In the genomic region with DNA sequence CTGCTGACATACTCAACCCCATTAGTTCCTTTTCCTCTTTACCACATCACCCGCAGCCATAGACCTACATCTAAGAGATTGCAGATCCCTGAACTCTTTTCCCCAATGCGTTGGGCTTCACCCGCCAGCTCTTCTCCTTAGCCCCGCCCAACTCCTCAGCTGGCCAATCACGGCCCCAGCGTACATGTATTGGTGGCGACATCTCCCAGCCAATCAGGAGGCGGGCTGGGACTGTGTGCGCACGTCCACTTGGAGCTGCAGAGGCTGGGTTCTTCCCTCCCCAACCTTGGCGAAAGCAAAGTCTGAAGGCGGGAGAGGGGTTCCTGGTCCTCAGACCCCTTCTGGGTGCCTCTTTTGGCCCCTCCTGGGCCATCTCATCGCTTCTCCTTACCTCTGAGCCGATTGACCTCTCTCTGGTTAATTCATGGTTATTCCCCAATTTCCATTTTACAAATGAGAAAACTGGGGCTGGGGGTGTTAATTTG, we compare ENCODE assay signal across 1 cellular context.
TF ChIP-seq lines count a peak whose summit lies in the region.

No MANE protein-coding gene starts in this region.

TF ChIP-seq in K562, 482 proteins besides CTCF, POLR2A, EP300 and RAD21 (continued from another document and continues in another):
- TF ChIP-seq, protein P1, sequence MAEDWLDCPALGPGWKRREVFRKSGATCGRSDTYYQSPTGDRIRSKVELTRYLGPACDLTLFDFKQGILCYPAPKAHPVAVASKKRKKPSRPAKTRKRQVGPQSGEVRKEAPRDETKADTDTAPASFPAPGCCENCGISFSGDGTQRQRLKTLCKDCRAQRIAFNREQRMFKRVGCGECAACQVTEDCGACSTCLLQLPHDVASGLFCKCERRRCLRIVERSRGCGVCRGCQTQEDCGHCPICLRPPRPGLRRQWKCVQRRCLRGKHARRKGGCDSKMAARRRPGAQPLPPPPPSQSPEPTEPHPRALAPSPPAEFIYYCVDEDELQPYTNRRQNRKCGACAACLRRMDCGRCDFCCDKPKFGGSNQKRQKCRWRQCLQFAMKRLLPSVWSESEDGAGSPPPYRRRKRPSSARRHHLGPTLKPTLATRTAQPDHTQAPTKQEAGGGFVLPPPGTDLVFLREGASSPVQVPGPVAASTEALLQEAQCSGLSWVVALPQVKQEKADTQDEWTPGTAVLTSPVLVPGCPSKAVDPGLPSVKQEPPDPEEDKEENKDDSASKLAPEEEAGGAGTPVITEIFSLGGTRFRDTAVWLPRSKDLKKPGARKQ (CRISPR knock-in tag; IDR thresholded peaks at IDR 0.05), result no peak
- TF ChIP-seq NCOA2 (IDR thresholded peaks at IDR 0.05; ENCODE audit: partially characterized antibody in 2 of 2) (no peak), ZNF830 (CRISPR knock-in tag; IDR thresholded peaks at IDR 0.05) (no peak), ZNF589 (CRISPR knock-in tag; IDR thresholded peaks at IDR 0.05; ENCODE audit: low read depth) (0 out of 2 replicates have a peak, but pooled peaks have one; percentile 11), RB1 (IDR thresholded peaks at IDR 0.05; ENCODE audit: low read depth) (no peak), FOXA3 (CRISPR knock-in tag; conservative IDR thresholded peaks at IDR 0.05 in 1 of 2, IDR thresholded peaks at IDR 0.05 in 1 of 2) (no peak), MYNN (IDR thresholded peaks at IDR 0.05) (no peak), MYNN (CRISPR knock-in tag; IDR thresholded peaks at IDR 0.05) (no peak), SRF (CRISPR knock-in tag; IDR thresholded peaks at IDR 0.05) (no peak), CEBPG (CRISPR knock-in tag; IDR thresholded peaks at IDR 0.05) (no peak), CEBPG (tag; conservative IDR thresholded peaks at IDR 0.05 in 1 of 2, IDR thresholded peaks at IDR 0.05 in 1 of 2) (peak in 1 of 2 experiments; percentile 18; a peak in 1 of 4 replicates), MCM2 (IDR thresholded peaks at IDR 0.05; ENCODE audit: low read depth) (no peak), MTA1 (IDR thresholded peaks at IDR 0.05; ENCODE audit: borderline replicate concordance) (no peak), ZC3H11A (IDR thresholded peaks at IDR 0.05; ENCODE audit: low read depth, low read length) (no peak), SMAD1 (IDR thresholded peaks at IDR 0.05; ENCODE audit: low read depth, low read length, partially characterized antibody) (no peak)
- TF ChIP-seq, protein P2, sequence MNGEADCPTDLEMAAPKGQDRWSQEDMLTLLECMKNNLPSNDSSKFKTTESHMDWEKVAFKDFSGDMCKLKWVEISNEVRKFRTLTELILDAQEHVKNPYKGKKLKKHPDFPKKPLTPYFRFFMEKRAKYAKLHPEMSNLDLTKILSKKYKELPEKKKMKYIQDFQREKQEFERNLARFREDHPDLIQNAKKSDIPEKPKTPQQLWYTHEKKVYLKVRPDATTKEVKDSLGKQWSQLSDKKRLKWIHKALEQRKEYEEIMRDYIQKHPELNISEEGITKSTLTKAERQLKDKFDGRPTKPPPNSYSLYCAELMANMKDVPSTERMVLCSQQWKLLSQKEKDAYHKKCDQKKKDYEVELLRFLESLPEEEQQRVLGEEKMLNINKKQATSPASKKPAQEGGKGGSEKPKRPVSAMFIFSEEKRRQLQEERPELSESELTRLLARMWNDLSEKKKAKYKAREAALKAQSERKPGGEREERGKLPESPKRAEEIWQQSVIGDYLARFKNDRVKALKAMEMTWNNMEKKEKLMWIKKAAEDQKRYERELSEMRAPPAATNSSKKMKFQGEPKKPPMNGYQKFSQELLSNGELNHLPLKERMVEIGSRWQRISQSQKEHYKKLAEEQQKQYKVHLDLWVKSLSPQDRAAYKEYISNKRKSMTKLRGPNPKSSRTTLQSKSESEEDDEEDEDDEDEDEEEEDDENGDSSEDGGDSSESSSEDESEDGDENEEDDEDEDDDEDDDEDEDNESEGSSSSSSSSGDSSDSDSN (IDR thresholded peaks at IDR 0.05; ENCODE audit: borderline replicate concordance in 1 of 2, low read depth in 2 of 2, low read length in 2 of 2), result no peak
- TF ChIP-seq, protein P3, sequence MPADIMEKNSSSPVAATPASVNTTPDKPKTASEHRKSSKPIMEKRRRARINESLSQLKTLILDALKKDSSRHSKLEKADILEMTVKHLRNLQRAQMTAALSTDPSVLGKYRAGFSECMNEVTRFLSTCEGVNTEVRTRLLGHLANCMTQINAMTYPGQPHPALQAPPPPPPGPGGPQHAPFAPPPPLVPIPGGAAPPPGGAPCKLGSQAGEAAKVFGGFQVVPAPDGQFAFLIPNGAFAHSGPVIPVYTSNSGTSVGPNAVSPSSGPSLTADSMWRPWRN (IDR thresholded peaks at IDR 0.05; ENCODE audit: low read depth), result no peak
- TF ChIP-seq, protein P4, sequence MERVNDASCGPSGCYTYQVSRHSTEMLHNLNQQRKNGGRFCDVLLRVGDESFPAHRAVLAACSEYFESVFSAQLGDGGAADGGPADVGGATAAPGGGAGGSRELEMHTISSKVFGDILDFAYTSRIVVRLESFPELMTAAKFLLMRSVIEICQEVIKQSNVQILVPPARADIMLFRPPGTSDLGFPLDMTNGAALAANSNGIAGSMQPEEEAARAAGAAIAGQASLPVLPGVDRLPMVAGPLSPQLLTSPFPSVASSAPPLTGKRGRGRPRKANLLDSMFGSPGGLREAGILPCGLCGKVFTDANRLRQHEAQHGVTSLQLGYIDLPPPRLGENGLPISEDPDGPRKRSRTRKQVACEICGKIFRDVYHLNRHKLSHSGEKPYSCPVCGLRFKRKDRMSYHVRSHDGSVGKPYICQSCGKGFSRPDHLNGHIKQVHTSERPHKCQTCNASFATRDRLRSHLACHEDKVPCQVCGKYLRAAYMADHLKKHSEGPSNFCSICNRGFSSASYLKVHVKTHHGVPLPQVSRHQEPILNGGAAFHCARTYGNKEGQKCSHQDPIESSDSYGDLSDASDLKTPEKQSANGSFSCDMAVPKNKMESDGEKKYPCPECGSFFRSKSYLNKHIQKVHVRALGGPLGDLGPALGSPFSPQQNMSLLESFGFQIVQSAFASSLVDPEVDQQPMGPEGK (CRISPR knock-in tag; IDR thresholded peaks at IDR 0.05; ENCODE audit: borderline replicate concordance), result no peak
- TF ChIP-seq, protein P5, sequence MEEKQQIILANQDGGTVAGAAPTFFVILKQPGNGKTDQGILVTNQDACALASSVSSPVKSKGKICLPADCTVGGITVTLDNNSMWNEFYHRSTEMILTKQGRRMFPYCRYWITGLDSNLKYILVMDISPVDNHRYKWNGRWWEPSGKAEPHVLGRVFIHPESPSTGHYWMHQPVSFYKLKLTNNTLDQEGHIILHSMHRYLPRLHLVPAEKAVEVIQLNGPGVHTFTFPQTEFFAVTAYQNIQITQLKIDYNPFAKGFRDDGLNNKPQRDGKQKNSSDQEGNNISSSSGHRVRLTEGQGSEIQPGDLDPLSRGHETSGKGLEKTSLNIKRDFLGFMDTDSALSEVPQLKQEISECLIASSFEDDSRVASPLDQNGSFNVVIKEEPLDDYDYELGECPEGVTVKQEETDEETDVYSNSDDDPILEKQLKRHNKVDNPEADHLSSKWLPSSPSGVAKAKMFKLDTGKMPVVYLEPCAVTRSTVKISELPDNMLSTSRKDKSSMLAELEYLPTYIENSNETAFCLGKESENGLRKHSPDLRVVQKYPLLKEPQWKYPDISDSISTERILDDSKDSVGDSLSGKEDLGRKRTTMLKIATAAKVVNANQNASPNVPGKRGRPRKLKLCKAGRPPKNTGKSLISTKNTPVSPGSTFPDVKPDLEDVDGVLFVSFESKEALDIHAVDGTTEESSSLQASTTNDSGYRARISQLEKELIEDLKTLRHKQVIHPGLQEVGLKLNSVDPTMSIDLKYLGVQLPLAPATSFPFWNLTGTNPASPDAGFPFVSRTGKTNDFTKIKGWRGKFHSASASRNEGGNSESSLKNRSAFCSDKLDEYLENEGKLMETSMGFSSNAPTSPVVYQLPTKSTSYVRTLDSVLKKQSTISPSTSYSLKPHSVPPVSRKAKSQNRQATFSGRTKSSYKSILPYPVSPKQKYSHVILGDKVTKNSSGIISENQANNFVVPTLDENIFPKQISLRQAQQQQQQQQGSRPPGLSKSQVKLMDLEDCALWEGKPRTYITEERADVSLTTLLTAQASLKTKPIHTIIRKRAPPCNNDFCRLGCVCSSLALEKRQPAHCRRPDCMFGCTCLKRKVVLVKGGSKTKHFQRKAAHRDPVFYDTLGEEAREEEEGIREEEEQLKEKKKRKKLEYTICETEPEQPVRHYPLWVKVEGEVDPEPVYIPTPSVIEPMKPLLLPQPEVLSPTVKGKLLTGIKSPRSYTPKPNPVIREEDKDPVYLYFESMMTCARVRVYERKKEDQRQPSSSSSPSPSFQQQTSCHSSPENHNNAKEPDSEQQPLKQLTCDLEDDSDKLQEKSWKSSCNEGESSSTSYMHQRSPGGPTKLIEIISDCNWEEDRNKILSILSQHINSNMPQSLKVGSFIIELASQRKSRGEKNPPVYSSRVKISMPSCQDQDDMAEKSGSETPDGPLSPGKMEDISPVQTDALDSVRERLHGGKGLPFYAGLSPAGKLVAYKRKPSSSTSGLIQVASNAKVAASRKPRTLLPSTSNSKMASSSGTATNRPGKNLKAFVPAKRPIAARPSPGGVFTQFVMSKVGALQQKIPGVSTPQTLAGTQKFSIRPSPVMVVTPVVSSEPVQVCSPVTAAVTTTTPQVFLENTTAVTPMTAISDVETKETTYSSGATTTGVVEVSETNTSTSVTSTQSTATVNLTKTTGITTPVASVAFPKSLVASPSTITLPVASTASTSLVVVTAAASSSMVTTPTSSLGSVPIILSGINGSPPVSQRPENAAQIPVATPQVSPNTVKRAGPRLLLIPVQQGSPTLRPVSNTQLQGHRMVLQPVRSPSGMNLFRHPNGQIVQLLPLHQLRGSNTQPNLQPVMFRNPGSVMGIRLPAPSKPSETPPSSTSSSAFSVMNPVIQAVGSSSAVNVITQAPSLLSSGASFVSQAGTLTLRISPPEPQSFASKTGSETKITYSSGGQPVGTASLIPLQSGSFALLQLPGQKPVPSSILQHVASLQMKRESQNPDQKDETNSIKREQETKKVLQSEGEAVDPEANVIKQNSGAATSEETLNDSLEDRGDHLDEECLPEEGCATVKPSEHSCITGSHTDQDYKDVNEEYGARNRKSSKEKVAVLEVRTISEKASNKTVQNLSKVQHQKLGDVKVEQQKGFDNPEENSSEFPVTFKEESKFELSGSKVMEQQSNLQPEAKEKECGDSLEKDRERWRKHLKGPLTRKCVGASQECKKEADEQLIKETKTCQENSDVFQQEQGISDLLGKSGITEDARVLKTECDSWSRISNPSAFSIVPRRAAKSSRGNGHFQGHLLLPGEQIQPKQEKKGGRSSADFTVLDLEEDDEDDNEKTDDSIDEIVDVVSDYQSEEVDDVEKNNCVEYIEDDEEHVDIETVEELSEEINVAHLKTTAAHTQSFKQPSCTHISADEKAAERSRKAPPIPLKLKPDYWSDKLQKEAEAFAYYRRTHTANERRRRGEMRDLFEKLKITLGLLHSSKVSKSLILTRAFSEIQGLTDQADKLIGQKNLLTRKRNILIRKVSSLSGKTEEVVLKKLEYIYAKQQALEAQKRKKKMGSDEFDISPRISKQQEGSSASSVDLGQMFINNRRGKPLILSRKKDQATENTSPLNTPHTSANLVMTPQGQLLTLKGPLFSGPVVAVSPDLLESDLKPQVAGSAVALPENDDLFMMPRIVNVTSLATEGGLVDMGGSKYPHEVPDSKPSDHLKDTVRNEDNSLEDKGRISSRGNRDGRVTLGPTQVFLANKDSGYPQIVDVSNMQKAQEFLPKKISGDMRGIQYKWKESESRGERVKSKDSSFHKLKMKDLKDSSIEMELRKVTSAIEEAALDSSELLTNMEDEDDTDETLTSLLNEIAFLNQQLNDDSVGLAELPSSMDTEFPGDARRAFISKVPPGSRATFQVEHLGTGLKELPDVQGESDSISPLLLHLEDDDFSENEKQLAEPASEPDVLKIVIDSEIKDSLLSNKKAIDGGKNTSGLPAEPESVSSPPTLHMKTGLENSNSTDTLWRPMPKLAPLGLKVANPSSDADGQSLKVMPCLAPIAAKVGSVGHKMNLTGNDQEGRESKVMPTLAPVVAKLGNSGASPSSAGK (IDR thresholded peaks at IDR 0.05), result 0 out of 2 replicates have a peak, but pooled peaks have one; percentile 48
- TF ChIP-seq, protein P6, sequence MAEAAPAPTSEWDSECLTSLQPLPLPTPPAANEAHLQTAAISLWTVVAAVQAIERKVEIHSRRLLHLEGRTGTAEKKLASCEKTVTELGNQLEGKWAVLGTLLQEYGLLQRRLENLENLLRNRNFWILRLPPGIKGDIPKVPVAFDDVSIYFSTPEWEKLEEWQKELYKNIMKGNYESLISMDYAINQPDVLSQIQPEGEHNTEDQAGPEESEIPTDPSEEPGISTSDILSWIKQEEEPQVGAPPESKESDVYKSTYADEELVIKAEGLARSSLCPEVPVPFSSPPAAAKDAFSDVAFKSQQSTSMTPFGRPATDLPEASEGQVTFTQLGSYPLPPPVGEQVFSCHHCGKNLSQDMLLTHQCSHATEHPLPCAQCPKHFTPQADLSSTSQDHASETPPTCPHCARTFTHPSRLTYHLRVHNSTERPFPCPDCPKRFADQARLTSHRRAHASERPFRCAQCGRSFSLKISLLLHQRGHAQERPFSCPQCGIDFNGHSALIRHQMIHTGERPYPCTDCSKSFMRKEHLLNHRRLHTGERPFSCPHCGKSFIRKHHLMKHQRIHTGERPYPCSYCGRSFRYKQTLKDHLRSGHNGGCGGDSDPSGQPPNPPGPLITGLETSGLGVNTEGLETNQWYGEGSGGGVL (CRISPR knock-in tag; IDR thresholded peaks at IDR 0.05), result no peak
- TF ChIP-seq, protein P7, sequence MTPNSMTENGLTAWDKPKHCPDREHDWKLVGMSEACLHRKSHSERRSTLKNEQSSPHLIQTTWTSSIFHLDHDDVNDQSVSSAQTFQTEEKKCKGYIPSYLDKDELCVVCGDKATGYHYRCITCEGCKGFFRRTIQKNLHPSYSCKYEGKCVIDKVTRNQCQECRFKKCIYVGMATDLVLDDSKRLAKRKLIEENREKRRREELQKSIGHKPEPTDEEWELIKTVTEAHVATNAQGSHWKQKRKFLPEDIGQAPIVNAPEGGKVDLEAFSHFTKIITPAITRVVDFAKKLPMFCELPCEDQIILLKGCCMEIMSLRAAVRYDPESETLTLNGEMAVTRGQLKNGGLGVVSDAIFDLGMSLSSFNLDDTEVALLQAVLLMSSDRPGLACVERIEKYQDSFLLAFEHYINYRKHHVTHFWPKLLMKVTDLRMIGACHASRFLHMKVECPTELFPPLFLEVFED (CRISPR knock-in tag; conservative IDR thresholded peaks at IDR 0.05), result 0 out of 2 replicates have a peak, but pooled peaks have one; percentile 70
- TF ChIP-seq, protein P8, sequence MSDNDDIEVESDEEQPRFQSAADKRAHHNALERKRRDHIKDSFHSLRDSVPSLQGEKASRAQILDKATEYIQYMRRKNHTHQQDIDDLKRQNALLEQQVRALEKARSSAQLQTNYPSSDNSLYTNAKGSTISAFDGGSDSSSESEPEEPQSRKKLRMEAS (CRISPR knock-in tag; IDR thresholded peaks at IDR 0.05), result 0 out of 2 replicates have a peak, but pooled peaks have one; percentile 34
